Comparison of ENCODE assay signal across 9 cellular contexts in genomic region chr12:6363010-6363329, GRCh38. TPM values are rescaled to one million over a fixed set of nuclear protein-coding genes. Genes with fewer than 3 reads are reported as not detected.
DNase-seq lines count a peak whose midpoint lies in the region; ATAC-seq, FAIRE-seq and TF ChIP-seq lines count a peak whose summit lies in the region.
"Had no signal": no experiment of that assay in that cellular context is flagged by ENCODE, and none has a peak within 500 bp of the region (broad histone marks: within the 10 kb centered on the region; RNA-seq: fewer than 3 reads in every experiment).

No MANE protein-coding gene starts in this region.

- peaks cover 13 to 19% of the 10 kb centered on the region in 2 donors for H3K4me1 Mint-ChIP-seq in effector memory CD8-positive, alpha-beta T cell (ENCODE audit: low read depth in 2 of 2)

- H3K36me3 ChIP-seq in BLaER1 (no peaks in the 10 kb centered on the region), parathyroid adenoma (ENCODE audit: control insufficient read depth, insufficient read depth, low read length) (no peaks in the 10 kb centered on the region), kidney (ENCODE audit: control insufficient read depth in 1 of 2, insufficient read depth in 2 of 2, low read length in 2 of 2) (peaks cover 3 to 8% of the 10 kb centered on the region in 2 donors)

- H4K20me1 ChIP-seq in BLaER1, result no peaks in the 10 kb centered on the region

- H3K9ac ChIP-seq in BLaER1 (peak overlapping the region; percentile 63; the same call in 1 of the 2 replicates), parathyroid adenoma (no peak overlapping the region), kidney (ENCODE audit: low read length in 2 of 2) (no peak overlapping the region)

- no peak for FAIRE-seq in kidney (lab: Jason Lieb, UNC)

- H3K4me3 ChIP-seq in BLaER1 (peak overlapping the region; percentile 65), HL-60 (replicated peaks; ENCODE audit: insufficient read depth, low read length) (peak overlapping the region; percentile 59), parathyroid adenoma (ENCODE audit: low read depth, low read length) (no peak overlapping the region), kidney (ENCODE audit: low read length in 2 of 2) (no peak overlapping the region)

- H3K79me2 ChIP-seq in parathyroid adenoma, result no peaks in the 10 kb centered on the region

- H3K4me1 ChIP-seq in BLaER1 (peaks cover 41% of the 10 kb centered on the region), parathyroid adenoma (peaks cover 3% of the 10 kb centered on the region), kidney (ENCODE audit: control insufficient read depth in 1 of 2, insufficient read depth in 1 of 2, low read depth in 1 of 2, low read length in 2 of 2) (peaks cover 19 to 22% of the 10 kb centered on the region in 2 donors)

- no peak for ATAC-seq in effector memory CD8-positive, alpha-beta T cell (replicated peaks)
- ATAC-seq in HG02678 (IDR thresholded peaks at IDR 0.05; ENCODE audit: unreplicated experiment), result no peak

- H3K4me2 ChIP-seq in BLaER1 (peak overlapping the region; percentile 85), parathyroid adenoma (ENCODE audit: low read length) (no peak overlapping the region)

- peak overlapping the region; percentile 66 to 69 for H3K4me3 Mint-ChIP-seq in effector memory CD8-positive, alpha-beta T cell

- TF ChIP-seq CTCF in HL-60 (IDR thresholded peaks at IDR 0.05; ENCODE audit: insufficient read depth, low read length) (no peak), parathyroid adenoma (IDR thresholded peaks at IDR 0.05) (no peak), kidney (IDR thresholded peaks at IDR 0.05; ENCODE audit: borderline replicate concordance, extremely low read depth, insufficient read depth) (no peak)

- no peak for DNase-seq in HL-60 (ENCODE audit: low read depth in 1 of 2, low spot score in 1 of 2)
- DNase-seq in effector memory CD8-positive, alpha-beta T cell, result no peak
- DNase-seq in kidney, result no peak
- no peak for DNase-seq in NOMO-1 treated with dmso at 0.1 percent for 144 hours (lab: John Stamatoyannopoulos, UW; ENCODE audit: unreplicated experiment)
- DNase-seq in DMS53 treated with DMSO at 0.1 percent for 48 hours (lab: John Stamatoyannopoulos, UW; ENCODE audit: unreplicated experiment), result no peak
- DNase-seq: NCI-H2081 treated with DMSO at 0.1 percent for 48 hours had no signal

- intact Hi-C loops in kidney (cut with DNase I), result no loop called here

- H3K27me3 Mint-ChIP-seq in effector memory CD8-positive, alpha-beta T cell, result no peaks in the 10 kb centered on the region

- H2AFZ ChIP-seq in parathyroid adenoma, result peak overlapping the region; percentile 78

- no peaks in the 10 kb centered on the region for H3K9me3 ChIP-seq in BLaER1
- H3K9me3 ChIP-seq in parathyroid adenoma (ENCODE audit: control insufficient read depth, low read length), result no peaks in the 10 kb centered on the region
- no peaks in the 10 kb centered on the region for H3K9me3 ChIP-seq in kidney (ENCODE audit: control insufficient read depth in 1 of 2, low read length in 2 of 2)

- H3K27ac ChIP-seq in BLaER1, result no peak overlapping the region
- peak overlapping the region; percentile 70 for H3K27ac ChIP-seq in HL-60 (replicated peaks)
- peak overlapping the region; percentile 81 for H3K27ac ChIP-seq in parathyroid adenoma
- peak overlapping the region in 1 of 2 donors; percentile 92 for H3K27ac ChIP-seq in kidney (ENCODE audit: low read depth in 2 of 2, low read length in 2 of 2)

- H3K27ac Mint-ChIP-seq in effector memory CD8-positive, alpha-beta T cell, result no peak overlapping the region

- no peaks in the 10 kb centered on the region for H3K36me3 Mint-ChIP-seq in effector memory CD8-positive, alpha-beta T cell (ENCODE audit: insufficient read depth)

- H3K9me3 Mint-ChIP-seq in effector memory CD8-positive, alpha-beta T cell, result no peaks in the 10 kb centered on the region

- H3K27me3 ChIP-seq in BLaER1 (peaks cover 8% of the 10 kb centered on the region; the same call in 1 of the 2 replicates), HL-60 (ENCODE audit: insufficient read depth, poor library complexity, severe bottlenecking) (no peaks in the 10 kb centered on the region), parathyroid adenoma (ENCODE audit: control insufficient read depth, insufficient read depth, low read length) (no peaks in the 10 kb centered on the region)

RNA-seq across cellular contexts. Expression of gene SCNN1A, which starts 12.4 kb away (rescaled TPM):
- 452 TPM for total RNA-seq in kidney
- 225 TPM for polyA plus RNA-seq in kidney (ENCODE audit: insufficient read depth, low read depth, low replicate concordance)

RNA-seq across cellular contexts. Expression of gene LTBR, which starts 21.0 kb away (rescaled TPM):
- 114 TPM for total RNA-seq in kidney
- 77.8 TPM for polyA plus RNA-seq in kidney (ENCODE audit: insufficient read depth, low read depth, low replicate concordance)

RNA-seq across cellular contexts. Expression of gene TNFRSF1A, which starts 21.1 kb away (rescaled TPM):
- total RNA-seq in kidney, result 186 TPM
- 99.6 TPM for polyA plus RNA-seq in kidney (ENCODE audit: insufficient read depth, low read depth, low replicate concordance)

RNA-seq across cellular contexts. Expression of gene PLEKHG6, which starts 52.5 kb away (rescaled TPM):
- total RNA-seq in kidney, result 2.5 TPM
- polyA plus RNA-seq in kidney (ENCODE audit: insufficient read depth, low read depth, low replicate concordance), result 2.9 TPM

Comparison
In these comparisons a context has a peak if more than half of its experiments do, and no peak if none do; other contexts are left out.
1. H3K4me3 ChIP-seq: peak in BLaER1 (single experiment) and HL-60 (single experiment); none in parathyroid adenoma (single experiment) and kidney (0 of 2).